29 cellular contexts compared by ENCODE assay signal in the genomic region with DNA sequence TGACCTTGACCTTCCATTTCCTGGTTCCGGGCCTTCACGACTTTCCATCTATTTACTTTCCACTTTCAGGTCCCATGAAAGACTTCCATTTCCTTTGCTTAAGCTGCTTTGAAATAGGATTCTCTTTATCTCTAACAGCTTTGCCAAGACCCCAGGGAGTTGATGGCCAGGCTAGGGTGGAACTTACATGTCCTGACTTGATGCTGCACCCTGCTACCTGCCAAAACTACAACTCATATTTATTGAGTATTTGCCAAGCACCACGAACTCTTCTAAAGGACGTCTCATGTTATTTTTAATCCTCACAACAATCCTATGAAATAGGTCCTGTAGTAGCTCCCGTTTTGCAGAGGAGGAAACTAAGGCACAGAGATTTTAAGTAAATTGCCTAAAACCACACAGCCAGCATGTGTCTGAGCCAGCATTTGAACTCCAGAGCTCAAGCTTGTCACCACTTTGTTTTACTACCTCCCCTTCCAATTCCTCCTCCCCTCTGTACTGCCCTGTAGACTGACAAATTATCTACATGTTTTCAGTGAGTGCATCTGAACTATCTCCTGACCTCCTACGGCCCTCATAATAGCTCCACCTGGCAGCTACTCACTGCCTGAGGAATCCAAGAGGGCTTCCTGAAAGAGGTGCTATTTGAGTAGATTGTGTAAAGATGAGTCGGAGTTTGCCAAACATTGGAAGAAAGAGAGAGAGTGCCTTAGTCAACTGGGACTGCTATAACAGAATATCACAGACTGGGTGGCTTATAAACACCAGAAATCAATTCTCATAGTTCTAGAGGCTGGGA. TPM values are rescaled to one million over a fixed set of nuclear protein-coding genes. Genes with fewer than 3 reads are reported as not detected.
DNase-seq lines count a peak whose midpoint lies in the region; ATAC-seq and TF ChIP-seq lines count a peak whose summit lies in the region.
"Had no signal": no experiment of that assay in that cellular context is flagged by ENCODE, and none has a peak within 500 bp of the region (broad histone marks: within the 10 kb centered on the region; RNA-seq: fewer than 3 reads in every experiment).

No MANE protein-coding gene starts in this region.

- H3K27ac ChIP-seq in mammary epithelial cell (ENCODE audit: insufficient read depth, low read depth, low read length), result no peak overlapping the region
- H3K27ac ChIP-seq: 22Rv1, GM23248, SK-N-MC had no signal

- WGBS in mammary epithelial cell (ENCODE audit: low coverage, missing lambda C conversion rate), result 26% methylated on average over 7 of the region's 7 CpGs

- peaks cover 10 to 14% of the 10 kb centered on the region in 2 donors for H3K4me1 Mint-ChIP-seq in stimulated activated naive B cell treated with anti-CD40 and anti-IgM and Interleukin-4, amounts not matched to agents 10 μg/mL and 1 μg/mL and 100 μg/mL, for 72 hours
- H3K4me1 Mint-ChIP-seq: CD8-positive, alpha-beta memory T cell had no signal

- H3K4me3 Mint-ChIP-seq in stimulated activated naive B cell treated with anti-CD40 and anti-IgM and Interleukin-4, amounts not matched to agents 10 μg/mL and 1 μg/mL and 100 μg/mL, for 72 hours, result no peak overlapping the region
- H3K4me3 Mint-ChIP-seq: CD14-positive monocyte; CD8-positive, alpha-beta memory T cell had no signal

- no peaks in the 10 kb centered on the region for H4K20me1 ChIP-seq in mammary epithelial cell (ENCODE audit: insufficient read depth, low read length)

- H3K4me3 ChIP-seq in MG63 (no peak overlapping the region), mammary epithelial cell (replicated peaks in 1 of 3; ENCODE audit: insufficient read depth in 1 of 3, low read depth in 2 of 3, low read length in 3 of 3) (no peak overlapping the region)
- H3K4me3 ChIP-seq: GM23248, SK-N-MC had no signal

- BruUV-seq in mammary epithelial cell (replicated peaks; lab: Mats Ljungman, UMichigan), result no TSS peak

- in situ Hi-C loops in mammary epithelial cell (cut with MboI; ENCODE audit: low sequenced_read_pairs in 2 of 2), result no loop called here

- H3K27me3 Mint-ChIP-seq in stimulated activated naive B cell treated with anti-CD40 and anti-IgM and Interleukin-4, amounts not matched to agents 10 μg/mL and 1 μg/mL and 100 μg/mL, for 72 hours, result no peaks in the 10 kb centered on the region

- CTCF ChIA-PET in mammary epithelial cell (lab: Charles Lee; ENCODE audit: low non-redundant PET), result no interaction called here

- no peak overlapping the region for H3K27ac Mint-ChIP-seq in stimulated activated naive B cell treated with anti-CD40 and anti-IgM and Interleukin-4, amounts not matched to agents 10 μg/mL and 1 μg/mL and 100 μg/mL, for 72 hours
- H3K27ac Mint-ChIP-seq: CD14-positive monocyte had no signal

- H3K9me3 Mint-ChIP-seq in stimulated activated naive B cell treated with anti-CD40 and anti-IgM and Interleukin-4, amounts not matched to agents 10 μg/mL and 1 μg/mL and 100 μg/mL, for 72 hours, result peaks cover 0 to 5% of the 10 kb centered on the region in 2 donors

- peaks cover 20% of the 10 kb centered on the region for H3K4me1 ChIP-seq in mammary epithelial cell (ENCODE audit: insufficient read depth, low read length)
- H3K4me1 ChIP-seq: BE2C had no signal

- DNase-seq in NCI-H345 (lab: John Stamatoyannopoulos, UW) (peak; percentile 3), NCI-H345 treated with DMSO at 0.1 percent for 48 hours (lab: John Stamatoyannopoulos, UW; ENCODE audit: unreplicated experiment) (no peak), MG63 (peak; percentile 59), mammary epithelial cell (peak; percentile 50), kidney tubule cell (ENCODE audit: low spot score) (peak; percentile 2), Right ventricle myocardium superior (no peak)
- DNase-seq in stimulated activated naive B cell treated with anti-CD40 and anti-IgM and Interleukin-4, amounts not matched to agents 10 μg/mL and 1 μg/mL and 100 μg/mL, for 72 hours, result no peak
- DNase-seq in activated naive CD4-positive, alpha-beta T cell (lab: John Stamatoyannopoulos, UW), result no peak
- DNase-seq: ACHN; BE2C; CD8-positive, alpha-beta memory T cell; DMS 273 treated with DMSO at 0.1 percent for 48 hours; DND-41; GM23248; H7; KG1; NCI-H1048; NCI-H1417; NCI-H1694; NCI-H2081; NCI-H2171 treated with DMSO at 0.1 percent for 48 hours; NCI-H526; NCI-H82; RPMI8226; SIG-M5 had no signal

- no peak overlapping the region for H3K9ac ChIP-seq in mammary epithelial cell (ENCODE audit: insufficient read depth, low read length)
- H3K9ac ChIP-seq: GM23248 had no signal

- intact Hi-C loops in mammary epithelial cell (cut with micrococcal nuclease), result no loop called here
- intact Hi-C loops in Right ventricle myocardium superior (cut with DNase I), result no loop called here

- no peak for TF ChIP-seq CTCF in mammary epithelial cell (conservative IDR thresholded peaks at IDR 0.05 in 1 of 2, IDR thresholded peaks at IDR 0.05 in 1 of 2; ENCODE audit: extremely low read depth in 1 of 2, insufficient read depth in 1 of 2, low read depth in 1 of 2, low read length in 2 of 2)

- peak overlapping the region; percentile 43 for H2AFZ ChIP-seq in mammary epithelial cell (ENCODE audit: low read depth, low read length)
- H2AFZ ChIP-seq: GM23248 had no signal

- H3K9me3 ChIP-seq in MG63 (no peaks in the 10 kb centered on the region), mammary epithelial cell (replicated peaks; ENCODE audit: insufficient read depth, low read length) (no peaks in the 10 kb centered on the region)
- H3K9me3 ChIP-seq: BE2C had no signal

- ATAC-seq in Right ventricle myocardium superior (ENCODE audit: poor library complexity), result no peak
- ATAC-seq in stimulated activated naive B cell treated with anti-CD40 and anti-IgM and Interleukin-4, amounts not matched to agents 10 μg/mL and 1 μg/mL and 100 μg/mL, for 72 hours (replicated peaks), result no peak

- no peaks in the 10 kb centered on the region for H3K36me3 Mint-ChIP-seq in stimulated activated naive B cell treated with anti-CD40 and anti-IgM and Interleukin-4, amounts not matched to agents 10 μg/mL and 1 μg/mL and 100 μg/mL, for 72 hours
- H3K36me3 Mint-ChIP-seq: CD14-positive monocyte; CD8-positive, alpha-beta memory T cell had no signal

- H3K27me3 ChIP-seq in MG63, result no peaks in the 10 kb centered on the region
- H3K27me3 ChIP-seq in mammary epithelial cell (ENCODE audit: insufficient read depth, low read length), result no peaks in the 10 kb centered on the region
- H3K27me3 ChIP-seq: BE2C had no signal

- no peaks in the 10 kb centered on the region for H3K36me3 ChIP-seq in MG63
- H3K36me3 ChIP-seq in mammary epithelial cell (ENCODE audit: insufficient read depth, low read length), result no peaks in the 10 kb centered on the region
- H3K36me3 ChIP-seq: BE2C had no signal

- peak overlapping the region; percentile 42 for H3K4me2 ChIP-seq in mammary epithelial cell (ENCODE audit: insufficient read depth, low read depth, low read length)

- no peaks in the 10 kb centered on the region for H3K79me2 ChIP-seq in mammary epithelial cell (ENCODE audit: insufficient read depth, low read length)

- dilution Hi-C loops in mammary epithelial cell (cut with HindIII; ENCODE audit: low sequenced_read_pairs), result loop anchor here (5.0 kb wide), 1 partner anchor 40 kb away; no protein-coding TSS in a partner anchor

RNA-seq across cellular contexts. Expression of a gene that starts 38.4 kb away (rescaled TPM):
- not detected in 2 replicates for total RNA-seq in MG63 (2014; rRNA removed; shearing (Covaris generic); ENCODE audit: low replicate concordance)
- total RNA-seq in mammary epithelial cell, result not detected
- polyA plus RNA-seq in mammary epithelial cell, result not detected
- not detected for polyA minus RNA-seq in mammary epithelial cell
- not detected for total RNA-seq in Right ventricle myocardium superior
- total RNA-seq: CD8-positive, alpha-beta memory T cell; GM23248; H7; HT1080 had no signal
- polyA plus RNA-seq: CD14-positive monocyte; CD8-positive, alpha-beta memory T cell; GM23248 had no signal

Comparison
In these comparisons a context has a peak if more than half of its experiments do, and no peak if none do; other contexts are left out.
1. DNase-seq: peak in NCI-H345 (single experiment), MG63 (single experiment), mammary epithelial cell (single experiment) and kidney tubule cell (single experiment); none in NCI-H345 treated with DMSO at 0.1 percent for 48 hours (single experiment), Right ventricle myocardium superior (single experiment), stimulated activated naive B cell treated with anti-CD40 and anti-IgM and Interleukin-4, amounts not matched to agents 10 μg/mL and 1 μg/mL and 100 μg/mL, for 72 hours (single experiment) and activated naive CD4-positive, alpha-beta T cell (0 of 4).